In genomic region chr7:117262546-117262945, GRCh38 we compare ENCODE assay signal across 35 cellular contexts.
"Had no signal": no experiment of that assay in that cellular context is flagged by ENCODE, and none has a peak within 500 bp of the region (broad histone marks: within the 10 kb centered on the region; RNA-seq: fewer than 3 reads in every experiment).

No MANE protein-coding gene starts in this region.

- DNase-seq: activated B cell treated with CpG ODN at 0.5 μM for 24 hours; activated CD4-positive, alpha-beta T cell treated with anti-CD3 and anti-CD28 coated beads for 48 hours; activated CD4-positive, alpha-beta T cell treated with anti-CD3 and anti-CD28 coated beads, Interleukin-2, amount 50 U/mL, for 1 hour; activated CD4-positive, alpha-beta T cell treated with anti-CD3 and anti-CD28 coated beads, Interleukin-2, amount 50 U/mL, for 48 hours; activated CD8-positive, alpha-beta memory T cell treated with anti-CD3 and anti-CD28 coated beads for 24 hours; activated CD8-positive, alpha-beta T cell treated with anti-CD3 and anti-CD28 coated beads for 36 hours; activated effector memory CD4-positive, alpha-beta T cell treated with Interleukin-2 at 50 U/mL for 16 hours; activated gamma-delta T cell treated with Interleukin-2 at 50 U/mL for 16 hours; activated naive CD4-positive, alpha-beta T cell treated with Interleukin-2 at 50 U/mL for 16 hours; activated naive CD8-positive, alpha-beta T cell treated with anti-CD3 and anti-CD28 coated beads for 36 hours; activated naive CD8-positive, alpha-beta T cell treated with anti-CD3 and anti-CD28 coated beads, Interleukin-2, amount 50 U/mL, for 24 hours; activated T-cell treated with anti-CD3 and anti-CD28 coated beads, Interleukin-2, amount 50 U/mL, for 4 hours; adrenal gland; amygdala; aorta; brain microvascular endothelial cell; central memory CD4-positive, alpha-beta T cell; cerebellar nuclear complex; colonic mucosa; dermis blood vessel endothelial cell; effector CD4-positive, alpha-beta T cell; effector memory CD8-positive, alpha-beta T cell; esophagus squamous epithelium; head of caudate nucleus; T-helper 1 cell; T-helper 17 cell; T1000; WERI-Rb-1 had no signal

- H3K27me3 ChIP-seq: adrenal gland, cardiac muscle cell, colonic mucosa, esophagus squamous epithelium had no signal

- FAIRE-seq: frontal cortex had no signal

- H3K27ac ChIP-seq: adrenal gland, brain microvascular endothelial cell, cardiac muscle cell, colonic mucosa, epithelial cell of prostate, esophagus squamous epithelium, WERI-Rb-1 had no signal

- H3K4me3 ChIP-seq: adrenal gland, cardiac muscle cell, colonic mucosa, esophagus squamous epithelium had no signal

- H3K27ac Mint-ChIP-seq: activated B cell treated with CpG ODN at 0.5 μM for 24 hours; activated CD8-positive, alpha-beta T cell treated with anti-CD3 and anti-CD28 coated beads for 36 hours; activated naive CD4-positive, alpha-beta T cell treated with anti-CD3 and anti-CD28 coated beads, Interleukin-2, amount 50 U/mL, for 24 hours; activated naive CD8-positive, alpha-beta T cell treated with anti-CD3 and anti-CD28 coated beads for 36 hours; activated naive CD8-positive, alpha-beta T cell treated with anti-CD3 and anti-CD28 coated beads, Interleukin-2, amount 50 U/mL, for 24 hours; activated T-helper 17 cell treated with anti-CD3 and anti-CD28 coated beads, Interleukin-2, amount 50 U/mL, for 72 hours; effector memory CD8-positive, alpha-beta T cell; T-helper 17 cell; T-helper 2 cell treated with Interferon-gamma antibody and Interleukin-4, amounts not matched to agents 5 μg/mL and 100 μg/mL, for 36 hours had no signal

- H3K36me3 ChIP-seq: adrenal gland, brain microvascular endothelial cell, cardiac muscle cell, colonic mucosa, esophagus squamous epithelium, WERI-Rb-1 had no signal

- H3K9me3 Mint-ChIP-seq: activated B cell treated with CpG ODN at 0.5 μM for 24 hours; activated CD8-positive, alpha-beta T cell treated with anti-CD3 and anti-CD28 coated beads for 36 hours; activated naive CD8-positive, alpha-beta T cell treated with anti-CD3 and anti-CD28 coated beads, Interleukin-2, amount 50 U/mL, for 24 hours; activated T-cell treated with anti-CD3 and anti-CD28 coated beads, Interleukin-2, amount 50 U/mL, for 4 hours; activated T-helper 17 cell treated with anti-CD3 and anti-CD28 coated beads, Interleukin-2, amount 50 U/mL, for 72 hours; T-helper 2 cell treated with Interferon-gamma antibody and Interleukin-4, amounts not matched to agents 5 μg/mL and 100 μg/mL, for 36 hours had no signal

- H3K4me1 ChIP-seq: adrenal gland, colonic mucosa, esophagus squamous epithelium had no signal

- H3K36me3 Mint-ChIP-seq: activated naive CD4-positive, alpha-beta T cell treated with anti-CD3 and anti-CD28 coated beads, Interleukin-2, amount 50 U/mL, for 24 hours; activated naive CD8-positive, alpha-beta T cell treated with anti-CD3 and anti-CD28 coated beads for 36 hours had no signal

- ATAC-seq: activated CD4-positive, CD25-positive, alpha-beta regulatory T cell treated with anti-CD3 and anti-CD28 coated beads, Interleukin-2, amount 50 U/mL, for 24 hours; activated CD8-positive, alpha-beta T cell treated with anti-CD3 and anti-CD28 coated beads for 36 hours; activated naive CD8-positive, alpha-beta T cell treated with anti-CD3 and anti-CD28 coated beads, Interleukin-2, amount 50 U/mL, for 24 hours; activated T-cell treated with anti-CD3 and anti-CD28 coated beads, Interleukin-2, amount 50 U/mL, for 4 hours; activated T-helper 17 cell treated with anti-CD3 and anti-CD28 coated beads, Interleukin-2, amount 50 U/mL, for 72 hours; effector memory CD8-positive, alpha-beta T cell; T-helper 17 cell had no signal

- H3K4me3 Mint-ChIP-seq: activated B cell treated with CpG ODN at 0.5 μM for 24 hours; activated CD8-positive, alpha-beta T cell treated with anti-CD3 and anti-CD28 coated beads for 36 hours; activated naive CD4-positive, alpha-beta T cell treated with anti-CD3 and anti-CD28 coated beads, Interleukin-2, amount 50 U/mL, for 24 hours; activated naive CD8-positive, alpha-beta T cell treated with anti-CD3 and anti-CD28 coated beads for 36 hours; activated naive CD8-positive, alpha-beta T cell treated with anti-CD3 and anti-CD28 coated beads, Interleukin-2, amount 50 U/mL, for 24 hours; activated T-cell treated with anti-CD3 and anti-CD28 coated beads, Interleukin-2, amount 50 U/mL, for 4 hours; activated T-helper 17 cell treated with anti-CD3 and anti-CD28 coated beads, Interleukin-2, amount 50 U/mL, for 72 hours; effector memory CD8-positive, alpha-beta T cell; T-helper 17 cell; T-helper 2 cell treated with Interferon-gamma antibody and Interleukin-4, amounts not matched to agents 5 μg/mL and 100 μg/mL, for 36 hours had no signal

- H3K27me3 Mint-ChIP-seq: activated B cell treated with CpG ODN at 0.5 μM for 24 hours had no signal

- H3K9me3 ChIP-seq: adrenal gland, colonic mucosa, esophagus squamous epithelium had no signal

- H3K4me1 Mint-ChIP-seq: activated B cell treated with CpG ODN at 0.5 μM for 24 hours; activated naive CD4-positive, alpha-beta T cell treated with anti-CD3 and anti-CD28 coated beads, Interleukin-2, amount 50 U/mL, for 24 hours; activated naive CD8-positive, alpha-beta T cell treated with anti-CD3 and anti-CD28 coated beads for 36 hours; activated naive CD8-positive, alpha-beta T cell treated with anti-CD3 and anti-CD28 coated beads, Interleukin-2, amount 50 U/mL, for 24 hours; activated T-helper 17 cell treated with anti-CD3 and anti-CD28 coated beads, Interleukin-2, amount 50 U/mL, for 72 hours; T-helper 17 cell had no signal
